3 cellular contexts compared by ENCODE assay signal in the genomic region with DNA sequence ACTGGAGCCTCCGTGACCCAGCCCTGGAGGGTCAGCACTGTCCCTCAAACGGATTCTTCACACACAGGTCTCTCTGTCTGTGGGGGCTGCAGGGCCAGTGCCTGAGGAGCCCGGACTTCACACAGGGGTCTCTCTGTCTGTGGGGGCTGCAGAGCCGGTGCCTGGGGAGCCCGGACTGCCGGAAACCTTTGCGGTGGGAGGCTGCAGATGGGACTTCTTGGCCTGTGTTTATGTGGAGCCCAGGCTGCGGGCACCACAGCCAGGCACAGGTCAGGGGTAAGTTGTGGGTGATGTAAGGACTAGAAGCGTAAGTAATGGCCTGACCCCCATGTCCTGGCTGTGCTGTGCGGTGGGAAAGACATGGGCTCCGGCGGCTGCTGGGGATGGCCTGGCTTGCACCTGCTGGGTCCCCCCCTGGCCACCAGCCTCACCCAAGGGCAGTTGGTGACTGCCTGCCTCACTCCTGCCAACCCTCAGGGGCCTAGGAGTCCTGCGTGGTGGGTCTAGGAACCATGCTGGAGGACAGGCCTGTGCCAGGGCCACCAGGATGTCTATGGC. TPM values are rescaled to one million over a fixed set of nuclear protein-coding genes. Genes with fewer than 3 reads are reported as not detected.
"Had no signal": no experiment of that assay in that cellular context is flagged by ENCODE, and none has a peak within 500 bp of the region (broad histone marks: within the 10 kb centered on the region; RNA-seq: fewer than 3 reads in every experiment).

No MANE protein-coding gene starts in this region.

RNA-seq across cellular contexts. Expression of a gene that starts 47.3 kb away (rescaled TPM):
- total RNA-seq: HepG2, HT1080, IMR-90 had no signal
